ENCODE assay signal across 2 cellular contexts in the genomic region with DNA sequence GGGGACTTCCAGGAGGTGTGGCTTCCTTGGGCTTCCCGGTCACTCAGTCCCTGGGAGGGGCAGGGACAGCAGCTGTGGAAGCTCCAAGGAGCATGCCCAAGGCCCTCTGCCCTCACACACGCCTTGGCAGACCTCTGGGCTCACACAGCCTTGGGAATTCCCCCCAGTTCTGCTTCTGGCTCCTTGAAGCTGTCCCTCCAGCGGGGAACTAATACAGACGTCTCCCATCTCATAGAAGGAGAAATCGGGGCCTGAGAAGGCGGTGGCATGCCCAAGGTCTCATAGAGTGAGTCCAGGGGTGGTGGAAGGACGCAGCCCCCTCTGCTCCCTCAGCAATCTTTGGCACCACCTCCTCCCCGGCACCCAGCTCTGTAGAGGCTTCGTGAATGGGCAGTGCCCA.
TF ChIP-seq lines count a peak whose summit lies in the region.

No MANE protein-coding gene starts in this region.

TF ChIP-seq in H1, 55 proteins besides CTCF, POLR2A, EP300 and RAD21:
- TF ChIP-seq YY1 (IDR thresholded peaks at IDR 0.05; ENCODE audit: low read depth, low read length) (no peak), RNF2 (IDR thresholded peaks at IDR 0.05; ENCODE audit: borderline replicate concordance, low read depth, low read length, missing control alignments, poor library complexity, severe bottlenecking) (no peak), NRF1 (IDR thresholded peaks at IDR 0.05; ENCODE audit: low read depth, low read length) (no peak), ASH2L (IDR thresholded peaks at IDR 0.05; ENCODE audit: low read length) (no peak), RBBP5 (IDR thresholded peaks at IDR 0.05; ENCODE audit: borderline replicate concordance, low read depth, low read length) (no peak), TCF12 (IDR thresholded peaks at IDR 0.05; ENCODE audit: low read depth, low read length) (no peak), EZH2 (IDR thresholded peaks at IDR 0.05; ENCODE audit: low read depth, low read length, severe bottlenecking) (no peak), TAF1 (IDR thresholded peaks at IDR 0.05; ENCODE audit: low read depth, low read length) (no peak), SUZ12 (IDR thresholded peaks at IDR 0.05; ENCODE audit: low read length) (no peak), GABPA (IDR thresholded peaks at IDR 0.05; ENCODE audit: borderline replicate concordance, insufficient read depth, low read length) (no peak)
- TF ChIP-seq, protein P1, sequence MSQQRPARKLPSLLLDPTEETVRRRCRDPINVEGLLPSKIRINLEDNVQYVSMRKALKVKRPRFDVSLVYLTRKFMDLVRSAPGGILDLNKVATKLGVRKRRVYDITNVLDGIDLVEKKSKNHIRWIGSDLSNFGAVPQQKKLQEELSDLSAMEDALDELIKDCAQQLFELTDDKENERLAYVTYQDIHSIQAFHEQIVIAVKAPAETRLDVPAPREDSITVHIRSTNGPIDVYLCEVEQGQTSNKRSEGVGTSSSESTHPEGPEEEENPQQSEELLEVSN (IDR thresholded peaks at IDR 0.05): no peak
TF ChIP-seq in H1: peak in this region for 0.

TF ChIP-seq in SK-N-SH treated with all-trans-retinoic acid at 6 μM for 48 hours, 23 proteins besides CTCF, POLR2A, EP300 and RAD21:
- no peak for TF ChIP-seq RARB (CRISPR knock-in tag; IDR thresholded peaks at IDR 0.05)
- TF ChIP-seq ZFP30 (CRISPR knock-in tag; IDR thresholded peaks at IDR 0.05): no peak
- TF ChIP-seq ZC3H10 (CRISPR knock-in tag; IDR thresholded peaks at IDR 0.05): no peak
- TF ChIP-seq BACH2 (CRISPR knock-in tag; IDR thresholded peaks at IDR 0.05; ENCODE audit: borderline replicate concordance): no peak
- TF ChIP-seq ZNF8 (CRISPR knock-in tag; IDR thresholded peaks at IDR 0.05): no peak
- no peak for TF ChIP-seq OSR1 (CRISPR knock-in tag; IDR thresholded peaks at IDR 0.05)
- no peak for TF ChIP-seq ISL1 (CRISPR knock-in tag; IDR thresholded peaks at IDR 0.05)
- TF ChIP-seq, protein P2, sequence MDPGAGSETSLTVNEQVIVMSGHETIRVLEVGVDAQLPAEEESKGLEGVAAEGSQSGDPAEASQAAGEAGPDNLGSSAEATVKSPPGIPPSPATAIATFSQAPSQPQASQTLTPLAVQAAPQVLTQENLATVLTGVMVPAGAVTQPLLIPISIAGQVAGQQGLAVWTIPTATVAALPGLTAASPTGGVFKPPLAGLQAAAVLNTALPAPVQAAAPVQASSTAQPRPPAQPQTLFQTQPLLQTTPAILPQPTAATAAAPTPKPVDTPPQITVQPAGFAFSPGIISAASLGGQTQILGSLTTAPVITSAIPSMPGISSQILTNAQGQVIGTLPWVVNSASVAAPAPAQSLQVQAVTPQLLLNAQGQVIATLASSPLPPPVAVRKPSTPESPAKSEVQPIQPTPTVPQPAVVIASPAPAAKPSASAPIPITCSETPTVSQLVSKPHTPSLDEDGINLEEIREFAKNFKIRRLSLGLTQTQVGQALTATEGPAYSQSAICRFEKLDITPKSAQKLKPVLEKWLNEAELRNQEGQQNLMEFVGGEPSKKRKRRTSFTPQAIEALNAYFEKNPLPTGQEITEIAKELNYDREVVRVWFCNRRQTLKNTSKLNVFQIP (CRISPR knock-in tag; IDR thresholded peaks at IDR 0.05; ENCODE audit: borderline replicate concordance, low read depth): no peak
- no peak for TF ChIP-seq ARNTL (CRISPR knock-in tag; IDR thresholded peaks at IDR 0.05; ENCODE audit: borderline replicate concordance, low read depth)
- no peak for TF ChIP-seq SNAI2 (CRISPR knock-in tag; IDR thresholded peaks at IDR 0.05)
